1 cellular context compared by ENCODE assay signal in the genomic region with DNA sequence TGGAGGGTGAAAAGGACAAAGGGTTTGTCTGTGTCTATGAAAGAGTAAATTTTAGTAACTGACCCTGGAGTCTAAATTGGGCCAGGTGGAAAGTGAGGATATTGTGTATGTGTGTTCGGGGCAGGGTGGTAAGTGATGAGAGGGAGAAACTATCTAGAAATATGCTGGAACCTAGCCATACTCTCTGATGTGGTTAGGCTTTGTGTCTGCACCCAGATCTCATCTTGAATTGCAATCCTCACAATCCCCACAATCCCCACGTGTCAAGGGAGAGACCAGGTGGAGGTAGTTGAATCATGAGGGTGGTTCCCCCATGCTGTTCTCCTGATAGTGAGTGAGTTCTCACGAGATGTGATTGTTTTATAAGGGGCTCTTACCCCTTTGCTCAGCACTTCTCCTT.
TF ChIP-seq lines count a peak whose summit lies in the region.

No MANE protein-coding gene starts in this region.

TF ChIP-seq in HCT116, 20 proteins besides CTCF, POLR2A, EP300 and RAD21 (continued from another document):
- TF ChIP-seq POLR2AphosphoS5 (IDR thresholded peaks at IDR 0.05; ENCODE audit: low read depth, low read length) (no peak), TCF7L2 (IDR thresholded peaks at IDR 0.05; ENCODE audit: borderline replicate concordance, extremely low read depth, insufficient read depth, insufficient read length) (no peak), SP1 (IDR thresholded peaks at IDR 0.05; ENCODE audit: low read depth) (no peak), ELF1 (IDR thresholded peaks at IDR 0.05; ENCODE audit: borderline replicate concordance, low read depth) (no peak), SRF (IDR thresholded peaks at IDR 0.05; ENCODE audit: low read depth) (no peak)
- TF ChIP-seq, protein P1, sequence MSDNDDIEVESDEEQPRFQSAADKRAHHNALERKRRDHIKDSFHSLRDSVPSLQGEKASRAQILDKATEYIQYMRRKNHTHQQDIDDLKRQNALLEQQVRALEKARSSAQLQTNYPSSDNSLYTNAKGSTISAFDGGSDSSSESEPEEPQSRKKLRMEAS (IDR thresholded peaks at IDR 0.05), result no peak
- TF ChIP-seq, protein P2, sequence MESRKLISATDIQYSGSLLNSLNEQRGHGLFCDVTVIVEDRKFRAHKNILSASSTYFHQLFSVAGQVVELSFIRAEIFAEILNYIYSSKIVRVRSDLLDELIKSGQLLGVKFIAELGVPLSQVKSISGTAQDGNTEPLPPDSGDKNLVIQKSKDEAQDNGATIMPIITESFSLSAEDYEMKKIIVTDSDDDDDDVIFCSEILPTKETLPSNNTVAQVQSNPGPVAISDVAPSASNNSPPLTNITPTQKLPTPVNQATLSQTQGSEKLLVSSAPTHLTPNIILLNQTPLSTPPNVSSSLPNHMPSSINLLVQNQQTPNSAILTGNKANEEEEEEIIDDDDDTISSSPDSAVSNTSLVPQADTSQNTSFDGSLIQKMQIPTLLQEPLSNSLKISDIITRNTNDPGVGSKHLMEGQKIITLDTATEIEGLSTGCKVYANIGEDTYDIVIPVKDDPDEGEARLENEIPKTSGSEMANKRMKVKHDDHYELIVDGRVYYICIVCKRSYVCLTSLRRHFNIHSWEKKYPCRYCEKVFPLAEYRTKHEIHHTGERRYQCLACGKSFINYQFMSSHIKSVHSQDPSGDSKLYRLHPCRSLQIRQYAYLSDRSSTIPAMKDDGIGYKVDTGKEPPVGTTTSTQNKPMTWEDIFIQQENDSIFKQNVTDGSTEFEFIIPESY (IDR thresholded peaks at IDR 0.05; ENCODE audit: extremely low read depth, insufficient replicate concordance, low read length), result no peak
